Comparison of ENCODE assay signal across 12 cellular contexts in the genomic region with DNA sequence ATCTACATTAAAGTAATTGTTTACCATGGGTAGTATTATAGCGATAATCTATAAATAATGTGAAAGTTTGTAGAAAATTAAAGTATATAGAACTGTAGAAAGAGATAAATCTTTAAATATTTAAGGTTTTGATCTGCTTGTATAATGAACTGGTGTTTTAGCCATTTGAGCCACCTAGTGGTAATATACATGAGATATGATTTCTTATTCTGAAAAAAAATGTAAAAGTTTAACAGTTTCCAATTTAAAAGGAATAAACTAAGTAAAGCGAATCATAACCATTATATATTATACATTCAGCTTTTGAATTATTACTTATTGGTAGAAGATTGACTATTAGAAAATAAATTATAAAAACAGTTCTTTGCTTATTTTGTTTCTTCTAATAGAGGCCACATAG.
A peak's percentile ranks its signal among the peaks of the same experiment; 100 is the strongest.
DNase-seq lines count a peak whose midpoint lies in the region; ATAC-seq, FAIRE-seq and TF ChIP-seq lines count a peak whose summit lies in the region.
"Had no signal": no experiment of that assay in that cellular context is flagged by ENCODE, and none has a peak within 500 bp of the region (broad histone marks: within the 10 kb centered on the region; RNA-seq: fewer than 3 reads in every experiment).

No MANE protein-coding gene starts in this region.

- ATAC-seq in heart right ventricle (no peak), upper lobe of right lung (no peak)

- no peaks in the 10 kb centered on the region for H3K27me3 Mint-ChIP-seq in activated naive CD8-positive, alpha-beta T cell treated with anti-CD3 and anti-CD28 coated beads for 36 hours

- WGBS in heart right ventricle, 2 donors: 82 to 89% methylated on average over 2 of the region's 2 CpGs

- peaks cover 44% of the 10 kb centered on the region for H3K4me1 Mint-ChIP-seq in activated naive CD8-positive, alpha-beta T cell treated with anti-CD3 and anti-CD28 coated beads for 36 hours

- H3K27ac Mint-ChIP-seq in activated naive CD8-positive, alpha-beta T cell treated with anti-CD3 and anti-CD28 coated beads for 36 hours: no peak overlapping the region
- H3K27ac Mint-ChIP-seq: T-helper 2 cell treated with Interferon-gamma antibody and Interleukin-4, amounts not matched to agents 5 μg/mL and 100 μg/mL, for 36 hours had no signal

- FAIRE-seq in RCC 7860 (lab: Jason Lieb, UNC): peak; percentile 80

- H3K27ac ChIP-seq in heart right ventricle (no peak overlapping the region), right atrium auricular region (no peak overlapping the region), upper lobe of right lung (no peak overlapping the region)

- H3K36me3 ChIP-seq in heart right ventricle (no peaks in the 10 kb centered on the region), right atrium auricular region (no peaks in the 10 kb centered on the region), upper lobe of right lung (no peaks in the 10 kb centered on the region)

- H3K4me1 ChIP-seq in heart right ventricle (no peaks in the 10 kb centered on the region), right atrium auricular region (no peaks in the 10 kb centered on the region), upper lobe of right lung (no peaks in the 10 kb centered on the region)

- intact Hi-C loops in heart right ventricle (cut with DNase I) (loop anchor here in 5 of 10 donors (1.0 to 10.0 kb wide), 6 partner anchors 125 to 375 kb away; no protein-coding TSS in a partner anchor), upper lobe of right lung (cut with DNase I) (no loop called here)

- no peak overlapping the region for H3K4me3 Mint-ChIP-seq in activated naive CD8-positive, alpha-beta T cell treated with anti-CD3 and anti-CD28 coated beads for 36 hours
- H3K4me3 Mint-ChIP-seq: T-helper 2 cell treated with Interferon-gamma antibody and Interleukin-4, amounts not matched to agents 5 μg/mL and 100 μg/mL, for 36 hours had no signal

- TF ChIP-seq CTCF in heart right ventricle (IDR thresholded peaks at IDR 0.05) (peak; percentile 17 to 66 (median 47)), right atrium auricular region (IDR thresholded peaks at IDR 0.05) (peak in 1 of 2 donors; percentile 53), fibroblast of mammary gland (conservative IDR thresholded peaks at IDR 0.05; ENCODE audit: control insufficient read depth, insufficient read depth, low read depth, low read length) (peak; percentile 38), upper lobe of right lung (IDR thresholded peaks at IDR 0.05) (peak; percentile 46)

- peaks cover 22% of the 10 kb centered on the region for H3K36me3 Mint-ChIP-seq in activated naive CD8-positive, alpha-beta T cell treated with anti-CD3 and anti-CD28 coated beads for 36 hours

- H3K4me3 ChIP-seq in heart right ventricle (no peak overlapping the region), right atrium auricular region (no peak overlapping the region), fibroblast of mammary gland (ENCODE audit: control insufficient read depth, low read depth, low read length) (no peak overlapping the region), upper lobe of right lung (no peak overlapping the region)

- H3K9me3 Mint-ChIP-seq in activated naive CD8-positive, alpha-beta T cell treated with anti-CD3 and anti-CD28 coated beads for 36 hours: peaks cover 5% of the 10 kb centered on the region
- H3K9me3 Mint-ChIP-seq: T-helper 2 cell treated with Interferon-gamma antibody and Interleukin-4, amounts not matched to agents 5 μg/mL and 100 μg/mL, for 36 hours had no signal

- H3K9me3 ChIP-seq in heart right ventricle (no peaks in the 10 kb centered on the region), right atrium auricular region (no peaks in the 10 kb centered on the region), upper lobe of right lung (no peaks in the 10 kb centered on the region)

- H3K27me3 ChIP-seq in heart right ventricle (peaks cover 0 to 6% (median 0%) of the 10 kb centered on the region in 7 donors), right atrium auricular region (no peaks in the 10 kb centered on the region), upper lobe of right lung (no peaks in the 10 kb centered on the region)

- DNase-seq in heart right ventricle (no peak), right atrium auricular region (ENCODE audit: low spot score) (no peak), RCC 7860 (ENCODE audit: low spot score) (peak; percentile 23), fibroblast of mammary gland (ENCODE audit: low read depth) (peak; percentile 38), upper lobe of right lung (no peak), 8988T (no peak), NCI-H1694 (lab: John Stamatoyannopoulos, UW) (no peak)
- no peak for DNase-seq in activated naive CD8-positive, alpha-beta T cell treated with anti-CD3 and anti-CD28 coated beads for 36 hours
- DNase-seq: activated effector memory CD4-positive, alpha-beta T cell treated with Interleukin-2 at 50 U/mL for 16 hours; DMS79 treated with DMSO at 0.1 percent for 48 hours; NCI-H226 had no signal

Comparison
In these comparisons a context has a peak if more than half of its experiments do, and no peak if none do; other contexts are left out.
1. DNase-seq: peak in RCC 7860 (single experiment) and fibroblast of mammary gland (single experiment); none in heart right ventricle (0 of 2), right atrium auricular region (single experiment), upper lobe of right lung (single experiment), 8988T (single experiment), NCI-H1694 (single experiment) and activated naive CD8-positive, alpha-beta T cell treated with anti-CD3 and anti-CD28 coated beads for 36 hours (single experiment).